ENCODE assay signal across 7 cellular contexts in the genomic region with DNA sequence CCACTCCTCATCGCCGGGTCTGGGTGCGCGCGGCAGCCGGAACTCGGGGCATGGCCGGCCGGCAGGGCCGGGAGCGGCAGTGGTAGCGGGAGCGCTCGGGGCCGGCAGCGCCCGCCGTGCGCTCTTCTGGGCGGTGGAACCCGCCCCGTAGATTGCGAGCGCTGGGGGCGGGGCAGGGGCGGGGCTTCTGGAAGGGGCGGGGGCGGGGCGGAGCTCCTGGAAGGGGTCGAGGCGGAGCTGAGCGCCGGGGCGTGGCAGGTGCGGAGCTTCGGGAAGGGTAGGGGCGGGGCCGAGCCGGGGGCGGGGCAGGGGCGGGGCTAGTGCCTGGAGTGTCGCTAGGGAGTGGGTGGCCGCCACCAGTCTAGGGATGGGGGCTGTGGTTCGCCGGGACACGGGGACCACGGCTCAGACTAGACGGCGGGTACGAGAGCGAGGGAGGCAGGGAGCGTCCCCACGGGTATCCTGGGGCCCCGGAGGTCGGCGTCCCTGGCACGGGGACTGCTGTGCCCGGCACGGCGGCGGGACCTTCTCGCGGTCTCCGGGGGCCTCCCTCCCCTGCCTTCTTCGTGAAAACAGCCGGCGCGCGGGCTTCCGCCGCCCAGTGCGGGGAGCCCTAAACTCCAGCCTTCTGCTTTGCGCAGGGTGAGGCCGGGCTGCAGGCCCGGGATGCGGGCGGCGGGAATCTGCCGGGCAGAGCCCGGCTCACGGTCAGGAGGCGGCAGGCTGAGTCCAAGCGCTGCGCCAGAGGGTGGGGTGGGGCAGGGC. TPM values are rescaled to one million over a fixed set of nuclear protein-coding genes. Genes with fewer than 3 reads are reported as not detected.
DNase-seq lines count a peak whose midpoint lies in the region; ATAC-seq, FAIRE-seq and TF ChIP-seq lines count a peak whose summit lies in the region.

STK32C (minus strand) TSS at position 128 of the 765 bp plus-strand sequence; CDS start at position 11, 117 bp downstream.

- no peaks in the 10 kb centered on the region for H3K36me3 ChIP-seq in mammary epithelial cell (ENCODE audit: insufficient read depth, low read length)
- no peaks in the 10 kb centered on the region for H3K36me3 ChIP-seq in small intestine (ENCODE audit: control insufficient read depth in 2 of 2, insufficient read depth in 2 of 2, low read length in 2 of 2)

- H2AFZ ChIP-seq in mammary epithelial cell (ENCODE audit: low read depth, low read length) = peak within 1 kb of the TSS; percentile 89

- peak within 1 kb of the TSS; percentile 95 for H3K4me2 ChIP-seq in mammary epithelial cell (ENCODE audit: insufficient read depth, low read depth, low read length)

- intact Hi-C loops in mammary epithelial cell (cut with micrococcal nuclease) = loop anchor here (1.0 kb wide), 2 partner anchors 15 to 23 kb away; no protein-coding TSS in a partner anchor

- no peak for FAIRE-seq in small intestine (lab: Jason Lieb, UNC)

- 4% methylated on average over 29 of the region's 84 CpGs for WGBS in mammary epithelial cell (ENCODE audit: low coverage, missing lambda C conversion rate)
- WGBS in small intestine, 3 donors = 1 to 2% (median 1%) methylated on average over 23 to 84 of the region's 84 CpGs

- H3K9me3 ChIP-seq in mammary epithelial cell (replicated peaks; ENCODE audit: insufficient read depth, low read length) (no peaks in the 10 kb centered on the region), small intestine (ENCODE audit: control insufficient read depth, low read depth) (no peaks in the 10 kb centered on the region)

- in situ Hi-C loops in mammary epithelial cell (cut with MboI; ENCODE audit: low sequenced_read_pairs in 2 of 2) = no loop called here

- peak; percentile 70 for DNase-seq in NCI-H146 treated with DMSO at 0.1 percent for 48 hours (lab: John Stamatoyannopoulos, UW; ENCODE audit: unreplicated experiment)
- peak; percentile 69 for DNase-seq in mammary epithelial cell
- peak; percentile 99 for DNase-seq in iPS-NIHi7 (ENCODE audit: extremely low spot score)
- DNase-seq in small intestine = peak; percentile 90

- no peak within 1 kb of the TSS for H3K27ac ChIP-seq in mammary epithelial cell (ENCODE audit: insufficient read depth, low read depth, low read length)
- H3K27ac ChIP-seq in small intestine (ENCODE audit: low read depth in 1 of 2, low read length in 1 of 2) = peak within 1 kb of the TSS in 1 of 2 donors; percentile 61

- H3K79me2 ChIP-seq in mammary epithelial cell (ENCODE audit: insufficient read depth, low read length) = no peaks in the 10 kb centered on the region

- peak within 1 kb of the TSS; percentile 71 for H3K4me3 ChIP-seq in WI38 (ENCODE audit: low read depth, low read length)
- peak within 1 kb of the TSS; percentile 59 to 83 (median 71) for H3K4me3 ChIP-seq in mammary epithelial cell (replicated peaks in 1 of 3; ENCODE audit: insufficient read depth in 1 of 3, low read depth in 2 of 3, low read length in 3 of 3)
- H3K4me3 ChIP-seq in small intestine (ENCODE audit: low read depth in 1 of 2, low read length in 2 of 2) = peak within 1 kb of the TSS; percentile 72 to 78

- TF ChIP-seq CTCF in WI38 (IDR thresholded peaks at IDR 0.05; ENCODE audit: low read depth, low read length) = no peak
- no peak for TF ChIP-seq CTCF in mammary epithelial cell (conservative IDR thresholded peaks at IDR 0.05 in 1 of 2, IDR thresholded peaks at IDR 0.05 in 1 of 2; ENCODE audit: extremely low read depth in 1 of 2, insufficient read depth in 1 of 2, low read depth in 1 of 2, low read length in 2 of 2)

- no peaks in the 10 kb centered on the region for H4K20me1 ChIP-seq in mammary epithelial cell (ENCODE audit: insufficient read depth, low read length)

- H3K9ac ChIP-seq in mammary epithelial cell (ENCODE audit: insufficient read depth, low read length) = no peak within 1 kb of the TSS

- CTCF ChIA-PET in mammary epithelial cell (lab: Charles Lee; ENCODE audit: low non-redundant PET) = interaction anchor here (0.6 kb wide), 1 partner anchor 403 kb away, joined by 3 read pairs; no protein-coding TSS in a partner anchor

- H3K4me1 ChIP-seq in mammary epithelial cell (ENCODE audit: insufficient read depth, low read length) = peaks cover 14% of the 10 kb centered on the region
- H3K4me1 ChIP-seq in small intestine (ENCODE audit: control insufficient read depth in 2 of 2, insufficient read depth in 1 of 2, low read depth in 1 of 2, low read length in 1 of 2) = peaks cover 0 to 3% of the 10 kb centered on the region in 2 donors

- peak; percentile 82 for ATAC-seq in GM18502 (IDR thresholded peaks at IDR 0.05; ENCODE audit: poor library complexity, unreplicated experiment)
- ATAC-seq in HG02759 (IDR thresholded peaks at IDR 0.05; ENCODE audit: unreplicated experiment) = peak; percentile 78

- no TSS peak for BruUV-seq in mammary epithelial cell (replicated peaks; lab: Mats Ljungman, UMichigan)

- dilution Hi-C loops in mammary epithelial cell (cut with HindIII; ENCODE audit: low sequenced_read_pairs) = no loop called here

- no peaks in the 10 kb centered on the region for H3K27me3 ChIP-seq in mammary epithelial cell (ENCODE audit: insufficient read depth, low read length)
- peaks cover 0 to 5% of the 10 kb centered on the region in 2 donors for H3K27me3 ChIP-seq in small intestine (ENCODE audit: control insufficient read depth in 2 of 2, insufficient read depth in 2 of 2, low read length in 2 of 2)

RNA-seq across cellular contexts. Expression of gene STK32C, which starts in this region (rescaled TPM):
- 1 to 10 TPM; 2.5 to 9.2 TPM for total RNA-seq in mammary epithelial cell
- polyA plus RNA-seq in mammary epithelial cell = 9.0 TPM
- polyA minus RNA-seq in mammary epithelial cell = 0.36 TPM
- polyA plus RNA-seq in small intestine = 10 to 100 TPM in 1 of 3 donors, 1 to 10 TPM in 2; 3.4 to 12.0 (median 4.6) TPM
